ENCODE assay signal across 26 cellular contexts in genomic region chr2:100560431-100560830, GRCh38. TPM values are rescaled to one million over a fixed set of nuclear protein-coding genes. Genes with fewer than 3 reads are reported as not detected.
A peak's percentile ranks its signal among the peaks of the same experiment; 100 is the strongest.
DNase-seq lines count a peak whose midpoint lies in the region; ATAC-seq, FAIRE-seq and TF ChIP-seq lines count a peak whose summit lies in the region.
"Had no signal": no experiment of that assay in that cellular context is flagged by ENCODE, and none has a peak within 500 bp of the region (broad histone marks: within the 10 kb centered on the region; RNA-seq: fewer than 3 reads in every experiment).

No MANE protein-coding gene starts in this region.

- H3K27me3 ChIP-seq in HepG2 (ENCODE audit: control insufficient read depth in 1 of 2, insufficient read depth in 2 of 2, low read length in 2 of 2) (no peaks in the 10 kb centered on the region; a peak in 1 of 5 replicates), right lobe of liver (no peaks in the 10 kb centered on the region), GM23338 (ENCODE audit: insufficient read depth) (no peaks in the 10 kb centered on the region)
- no peaks in the 10 kb centered on the region for H3K27me3 ChIP-seq in naive thymus-derived CD4-positive, alpha-beta T cell (ENCODE audit: control insufficient read depth in 2 of 2, insufficient read depth in 2 of 2, low read length in 2 of 2)
- H3K27me3 ChIP-seq: esophagus squamous epithelium, heart right ventricle, SJSA1 had no signal

- intact Hi-C loops in HepG2 (cut with micrococcal nuclease; ENCODE audit: unreplicated experiment) (loop anchor here (5.0 kb wide), 1 partner anchor 143 kb away; the partner anchor contains the start of gene CHST10), right lobe of liver (cut with DNase I) (no loop called here)
- intact Hi-C loops in naive thymus-derived CD4-positive, alpha-beta T cell (cut with micrococcal nuclease), result loop anchor here in 1 of 2 donors (5.0 kb wide), 1 partner anchor 82 kb away; no protein-coding TSS in a partner anchor

- TF ChIP-seq POLR2A in HepG2 (IDR thresholded peaks at IDR 0.05; ENCODE audit: insufficient read depth in 1 of 2, low read depth in 2 of 2, low read length in 2 of 2) (no peak), right lobe of liver (IDR thresholded peaks at IDR 0.05) (no peak)

- ATAC-seq in HepG2 (no peak), right lobe of liver (no peak), GM23338 (no peak)
- no peak for ATAC-seq in naive thymus-derived CD4-positive, alpha-beta T cell
- ATAC-seq: activated naive CD4-positive, alpha-beta T cell treated with anti-CD3 and anti-CD28 coated beads, Interleukin-2, amount 50 U/mL, for 72 hours; GM12878; heart right ventricle; sciatic nerve had no signal

- H3K4me3 Mint-ChIP-seq in T-helper 1 cell treated with Interleukin-12 subunit alpha and Interleukin-12 subunit beta and Interleukin-4 antibody, amounts not matched to agents 30 μg/mL and 1 μg/mL, for 36 hours, result peak overlapping the region; percentile 21
- peak overlapping the region in 1 of 10 donors; percentile 99 for H3K4me3 Mint-ChIP-seq in naive thymus-derived CD4-positive, alpha-beta T cell
- H3K4me3 Mint-ChIP-seq in GM23338, result no peak overlapping the region

- TF ChIP-seq RAD21 in HepG2 (CRISPR knock-in tag; IDR thresholded peaks at IDR 0.05), result no peak

- no peak overlapping the region for H3K9ac ChIP-seq in HepG2 (ENCODE audit: insufficient read depth, low read depth, low read length)

- no peak for FAIRE-seq in HepG2 (lab: Jason Lieb, UNC)
- FAIRE-seq: astrocyte, GM12878, H1 had no signal

- no TSS peak for BruUV-seq in HepG2 (replicated peaks; lab: Mats Ljungman, UMichigan)

- no peak for TF ChIP-seq CTCF in HepG2 (CRISPR knock-in tag; IDR thresholded peaks at IDR 0.05)
- TF ChIP-seq CTCF in right lobe of liver (IDR thresholded peaks at IDR 0.05), result no peak
- no peak for TF ChIP-seq CTCF in GM23338 (conservative IDR thresholded peaks at IDR 0.05; ENCODE audit: low read depth in 2 of 2)

- H3K36me3 ChIP-seq in HepG2 (replicated peaks in 1 of 2; ENCODE audit: control insufficient read depth in 1 of 2, insufficient read depth in 2 of 2, low read length in 2 of 2), result no peaks in the 10 kb centered on the region
- H3K36me3 ChIP-seq in right lobe of liver, result no peaks in the 10 kb centered on the region
- H3K36me3 ChIP-seq in naive thymus-derived CD4-positive, alpha-beta T cell (ENCODE audit: control insufficient read depth in 2 of 3, insufficient read depth in 3 of 3, low read length in 3 of 3), result no peaks in the 10 kb centered on the region
- no peaks in the 10 kb centered on the region for H3K36me3 ChIP-seq in GM23338 (ENCODE audit: insufficient read depth)
- H3K36me3 ChIP-seq: esophagus squamous epithelium, heart right ventricle, SJSA1 had no signal

- H3K4me1 Mint-ChIP-seq in T-helper 1 cell treated with Interleukin-12 subunit alpha and Interleukin-12 subunit beta and Interleukin-4 antibody, amounts not matched to agents 30 μg/mL and 1 μg/mL, for 36 hours (ENCODE audit: low read depth), result peaks cover 43% of the 10 kb centered on the region
- peaks cover 15 to 67% (median 44%) of the 10 kb centered on the region in 7 donors for H3K4me1 Mint-ChIP-seq in naive thymus-derived CD4-positive, alpha-beta T cell
- H3K4me1 Mint-ChIP-seq in GM23338, result peaks cover 14% of the 10 kb centered on the region

- H2AFZ ChIP-seq in HepG2 (ENCODE audit: low read length), result no peak overlapping the region
- H2AFZ ChIP-seq in GM23338, result no peak overlapping the region

- H3K79me2 ChIP-seq in HepG2 (ENCODE audit: insufficient read depth, low read length) (peaks cover 14% of the 10 kb centered on the region), GM23338 (replicated peaks; ENCODE audit: insufficient read depth) (peaks cover 15% of the 10 kb centered on the region)

- H3K4me2 ChIP-seq in HepG2 (ENCODE audit: low read depth, low read length) (no peak overlapping the region), GM23338 (no peak overlapping the region)

- no peak for DNase-seq in T-helper 1 cell
- no peak for DNase-seq in HepG2 (ENCODE audit: low spot score)
- DNase-seq in right lobe of liver, result no peak
- DNase-seq in naive thymus-derived CD4-positive, alpha-beta T cell, result no peak
- no peak for DNase-seq in GM23338 (ENCODE audit: low spot score)
- no peak for DNase-seq in OCI-M1 (lab: John Stamatoyannopoulos, UW)
- no peak for DNase-seq in NCI-H1694 (lab: John Stamatoyannopoulos, UW)
- DNase-seq: dermis blood vessel endothelial cell; esophagus squamous epithelium; foreskin melanocyte; heart right ventricle; NCI-H146; NCI-H446 treated with DMSO at 0.1 percent for 48 hours; RPMI8226; stimulated activated CD4-positive, alpha-beta T cell treated with anti-CD3 and anti-CD28 coated beads, Interleukin-12 subunit alpha, Interleukin-12 subunit beta, amount 100 ng/mL, for 4 hours; stimulated activated CD4-positive, alpha-beta T cell treated with anti-CD3 and anti-CD28 coated beads, Interleukin-4, amount 100 ng/mL, for 1 hour; substantia nigra had no signal

- H4K20me1 ChIP-seq in HepG2 (ENCODE audit: insufficient read depth, low read length) (no peaks in the 10 kb centered on the region), GM23338 (replicated peaks; ENCODE audit: insufficient read depth) (no peaks in the 10 kb centered on the region)

- no peaks in the 10 kb centered on the region for H3K27me3 Mint-ChIP-seq in T-helper 1 cell treated with Interleukin-12 subunit alpha and Interleukin-12 subunit beta and Interleukin-4 antibody, amounts not matched to agents 30 μg/mL and 1 μg/mL, for 36 hours (ENCODE audit: low read depth)
- H3K27me3 Mint-ChIP-seq in naive thymus-derived CD4-positive, alpha-beta T cell, result peaks cover 0 to 2% (median 0%) of the 10 kb centered on the region in 5 donors
- H3K27me3 Mint-ChIP-seq in GM23338 (ENCODE audit: insufficient read depth, low read depth, poor library complexity), result peaks cover 7% of the 10 kb centered on the region

- TF ChIP-seq EP300 in HepG2 (IDR thresholded peaks at IDR 0.05; ENCODE audit: low read depth in 2 of 2, low read length in 2 of 2) (no peak), HepG2 (CRISPR knock-in tag; IDR thresholded peaks at IDR 0.05; ENCODE audit: borderline replicate concordance) (no peak)

- CTCF ChIA-PET in HepG2 (lab: Yijun Ruan, JAX; ENCODE audit: low intra/inter-chr PET ratio, low total read pairs), result no interaction called here
- CTCF ChIA-PET in naive thymus-derived CD4-positive, alpha-beta T cell (lab: Charles Lee), result no interaction called here

- H3K9me3 ChIP-seq in HepG2 (ENCODE audit: low read length) (no peaks in the 10 kb centered on the region), right lobe of liver (no peaks in the 10 kb centered on the region)
- H3K9me3 ChIP-seq in naive thymus-derived CD4-positive, alpha-beta T cell (ENCODE audit: control insufficient read depth in 2 of 3, low read length in 3 of 3), result no peaks in the 10 kb centered on the region
- H3K9me3 ChIP-seq: esophagus squamous epithelium, heart right ventricle, SJSA1 had no signal

- 0 out of 2 replicates have a peak, but pooled peaks cover 3% of the 10 kb centered on the region for H3K9me2 ChIP-seq in GM23338 (ENCODE audit: insufficient read depth)

- 0 out of 2 replicates have a peak, but pooled peaks cover 7% of the 10 kb centered on the region for H3F3A ChIP-seq in GM23338 (replicated peaks; ENCODE audit: low read depth)

- WGBS in HepG2 (ENCODE audit: low lambda C conversion rate), result 65% methylated on average over 6 of the region's 6 CpGs
- 95% methylated on average over 6 of the region's 6 CpGs for WGBS in right lobe of liver (ENCODE audit: insufficient coverage, low coverage, low lambda C conversion rate, missing lambda C conversion rate)

- POLR2A ChIA-PET in HepG2 (lab: Yijun Ruan, JAX), result no interaction called here
- POLR2A ChIA-PET in naive thymus-derived CD4-positive, alpha-beta T cell (lab: Charles Lee), result interaction anchor here (1.0 to 4.3 kb wide), 2 partner anchors 9 to 20 kb away, joined by 4 to 82 read pairs; no protein-coding TSS in a partner anchor

- in situ Hi-C loops in HepG2 (cut with HindIII; ENCODE audit: extremely low pct_ligation_motif_present, low pct_unique_long_range_greater_than_20kb), result no loop called here

- H3K9me3 Mint-ChIP-seq in T-helper 1 cell treated with Interleukin-12 subunit alpha and Interleukin-12 subunit beta and Interleukin-4 antibody, amounts not matched to agents 30 μg/mL and 1 μg/mL, for 36 hours, result no peaks in the 10 kb centered on the region
- H3K9me3 Mint-ChIP-seq in naive thymus-derived CD4-positive, alpha-beta T cell, result peaks cover 0 to 2% (median 0%) of the 10 kb centered on the region in 11 donors
- no peaks in the 10 kb centered on the region for H3K9me3 Mint-ChIP-seq in GM23338
- H3K9me3 Mint-ChIP-seq: CD14-positive monocyte had no signal

- H3K27ac Mint-ChIP-seq in T-helper 1 cell treated with Interleukin-12 subunit alpha and Interleukin-12 subunit beta and Interleukin-4 antibody, amounts not matched to agents 30 μg/mL and 1 μg/mL, for 36 hours, result peak overlapping the region; percentile 43
- peak overlapping the region; percentile 65 to 99 (median 98) for H3K27ac Mint-ChIP-seq in naive thymus-derived CD4-positive, alpha-beta T cell
- no peak overlapping the region for H3K27ac Mint-ChIP-seq in GM23338

- H3K27ac ChIP-seq in HepG2 (ENCODE audit: extremely low read length, insufficient read depth, low read length), result no peak overlapping the region
- no peak overlapping the region for H3K27ac ChIP-seq in right lobe of liver
- H3K27ac ChIP-seq in naive thymus-derived CD4-positive, alpha-beta T cell (ENCODE audit: low read depth, low read length), result no peak overlapping the region
- H3K27ac ChIP-seq in GM23338 (ENCODE audit: low read depth), result no peak overlapping the region
- H3K27ac ChIP-seq: 22Rv1, SJSA1 had no signal

- H3K4me3 ChIP-seq in HepG2 (replicated peaks in 1 of 3; ENCODE audit: insufficient read depth in 1 of 3, low read depth in 2 of 3, low read length in 3 of 3) (no peak overlapping the region), right lobe of liver (no peak overlapping the region), GM23338 (no peak overlapping the region)
- no peak overlapping the region for H3K4me3 ChIP-seq in naive thymus-derived CD4-positive, alpha-beta T cell (ENCODE audit: low read length)
- H3K4me3 ChIP-seq: esophagus squamous epithelium, GM12878, heart right ventricle, SJSA1 had no signal

- H3K36me3 Mint-ChIP-seq in T-helper 1 cell treated with Interleukin-12 subunit alpha and Interleukin-12 subunit beta and Interleukin-4 antibody, amounts not matched to agents 30 μg/mL and 1 μg/mL, for 36 hours (ENCODE audit: low read depth), result peaks cover 8% of the 10 kb centered on the region
- H3K36me3 Mint-ChIP-seq in naive thymus-derived CD4-positive, alpha-beta T cell, result peaks cover 0 to 5% (median under 1%) of the 10 kb centered on the region in 5 donors
- H3K36me3 Mint-ChIP-seq in GM23338 (ENCODE audit: low read depth), result peaks cover 4% of the 10 kb centered on the region
- H3K36me3 Mint-ChIP-seq: CD14-positive monocyte had no signal

- H3K4me1 ChIP-seq in HepG2 (ENCODE audit: insufficient read depth, low read length) (peaks cover 36% of the 10 kb centered on the region), right lobe of liver (peaks cover 0 to 7% (median 0%) of the 10 kb centered on the region in 4 donors), GM23338 (ENCODE audit: insufficient read depth) (peaks cover 13% of the 10 kb centered on the region)
- H3K4me1 ChIP-seq in naive thymus-derived CD4-positive, alpha-beta T cell (ENCODE audit: control insufficient read depth in 2 of 2, insufficient read depth in 2 of 2, low read length in 2 of 2), result peaks cover 16% of the 10 kb centered on the region in 2 donors

RNA-seq across cellular contexts. Expression of gene PDCL3, which starts 2.4 kb away (rescaled TPM):
- 24.4 and 36.9 TPM in 2 replicates for total RNA-seq in HepG2 (2016; rRNA removed; fragmentation: Illumina TruSeq; extraction: Trizol)
- total RNA-seq in HepG2 (2016; cell fraction: cytosol; rRNA removed; fragmentation: Illumina TruSeq; extraction: Trizol; ENCODE audit: low read depth), result 7.1 and 7.4 TPM in 2 replicates
- 26.6 and 35.1 TPM in 2 replicates for total RNA-seq in HepG2 (2016; cell fraction: insoluble cytoplasmic fraction; rRNA removed; fragmentation: Illumina TruSeq; extraction: Trizol)
- 9.5 and 9.9 TPM in 2 replicates for total RNA-seq in HepG2 (2016; cell fraction: membrane; rRNA removed; fragmentation: Illumina TruSeq; extraction: Trizol)
- total RNA-seq in HepG2 (2016; cell fraction: nucleus; rRNA removed; fragmentation: Illumina TruSeq; extraction: Trizol), result 13.4 and 14.5 TPM in 2 replicates
- polyA plus RNA-seq in HepG2 (2011; rRNA removed), result 14.4 TPM in 2 replicates
- polyA plus RNA-seq in HepG2 (2011; cell fraction: cytosol; rRNA removed), result 9.9 and 15.6 TPM in 2 replicates
- polyA plus RNA-seq in HepG2 (2011; cell fraction: nucleus; rRNA removed), result 2.6 and 4.0 TPM in 2 replicates
- 22.1 and 23.8 TPM in 2 replicates for polyA plus RNA-seq in HepG2 (2012)
- 11.7 and 12.3 TPM in 2 replicates for polyA plus RNA-seq in HepG2 (2016; cell fraction: cytosol; fragmentation: Illumina TruSeq; extraction: Trizol; ENCODE audit: low read depth)
- 64.8 and 71.4 TPM in 2 replicates for polyA plus RNA-seq in HepG2 (2016; cell fraction: insoluble cytoplasmic fraction; fragmentation: Illumina TruSeq; extraction: Trizol; ENCODE audit: low read depth)
- polyA plus RNA-seq in HepG2 (2016; cell fraction: membrane; fragmentation: Illumina TruSeq; extraction: Trizol; ENCODE audit: low read depth), result 12.5 and 13.1 TPM in 2 replicates
- 26.6 and 28.1 TPM in 2 replicates for polyA plus RNA-seq in HepG2 (2016; cell fraction: nucleus; fragmentation: Illumina TruSeq; extraction: Trizol; ENCODE audit: insufficient read depth, low read depth)
- polyA minus RNA-seq in HepG2 (2011; rRNA and poly(A)+ RNA removed; ENCODE audit: low replicate concordance), result 5.0 and 7.5 TPM in 2 replicates
- 5.8 and 6.1 TPM in 2 replicates for polyA minus RNA-seq in HepG2 (2011; cell fraction: cytosol; rRNA and poly(A)+ RNA removed)
- polyA minus RNA-seq in HepG2 (2011; cell fraction: nucleus; rRNA and poly(A)+ RNA removed), result 7.0 and 10.1 TPM in 2 replicates
- 1 to 10 TPM; 5.2 to 8.4 (median 7.0) TPM for total RNA-seq in right lobe of liver
- total RNA-seq in naive thymus-derived CD4-positive, alpha-beta T cell, result 10 to 100 TPM; 16.6 to 31.9 (median 19.9) TPM
- 10 to 100 TPM; 61.9 to 63.4 TPM for polyA plus RNA-seq in naive thymus-derived CD4-positive, alpha-beta T cell
- total RNA-seq in GM23338 (2014; rRNA removed; shearing (Covaris generic)), result 25.0 and 28.1 TPM in 2 replicates
- polyA plus RNA-seq in GM23338 (2016; fragmentation: Nextera tagmentation; extraction: Ambion mirVana), result 59.2 and 72.4 TPM in 2 replicates
